8 cellular contexts compared by ENCODE assay signal in the genomic region with DNA sequence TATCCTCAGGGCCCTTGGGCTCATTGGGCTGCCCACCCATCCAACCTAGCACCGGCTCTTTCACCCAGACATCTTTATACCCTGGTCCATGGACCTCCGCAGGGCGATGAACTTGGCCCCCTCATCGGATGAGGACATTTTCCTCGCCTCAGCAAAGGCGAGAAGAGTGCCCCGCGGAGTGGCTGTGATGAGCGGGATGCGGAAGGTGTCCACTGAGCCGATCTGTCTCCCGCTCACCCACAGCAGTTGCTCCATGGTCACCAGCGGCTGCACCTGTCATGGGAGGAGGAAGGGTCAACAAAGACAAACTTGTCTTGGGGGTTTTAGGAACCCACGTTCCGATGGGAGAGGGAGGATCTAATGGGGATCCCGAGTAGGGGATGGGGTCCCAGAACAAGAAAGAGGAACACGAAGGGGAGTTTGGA. TPM values are rescaled to one million over a fixed set of nuclear protein-coding genes. Genes with fewer than 3 reads are reported as not detected.
DNase-seq lines count a peak whose midpoint lies in the region; ATAC-seq and TF ChIP-seq lines count a peak whose summit lies in the region.

No MANE protein-coding gene starts in this region.

- H3K4me1 Mint-ChIP-seq in CD14-positive monocyte (peaks cover 23% of the 10 kb centered on the region), neural crest cell (peaks cover 31% of the 10 kb centered on the region)

- H3K36me3 ChIP-seq in NT2/D1 (ENCODE audit: insufficient read depth, insufficient read length, low read length) (peaks cover 33% of the 10 kb centered on the region), endocrine pancreas (ENCODE audit: control insufficient read depth, insufficient read depth, low read length) (peaks cover 3% of the 10 kb centered on the region)

- DNase-seq in CD14-positive monocyte (ENCODE audit: low spot score) (no peak), NT2/D1 (ENCODE audit: low read depth, low spot score) (no peak), neural crest cell (ENCODE audit: low read depth, low spot score) (no peak), posterior vena cava (ENCODE audit: low spot score) (no peak)
- no peak for DNase-seq in effector CD4-positive, alpha-beta T cell
- no peak for DNase-seq in activated CD8-positive, alpha-beta memory T cell treated with anti-CD3 and anti-CD28 coated beads, Interleukin-2, amount 50 U/mL, for 48 hours

- H3K27me3 ChIP-seq in NT2/D1 (ENCODE audit: insufficient read depth, insufficient read length): no peaks in the 10 kb centered on the region
- H3K27me3 ChIP-seq in endocrine pancreas (ENCODE audit: control insufficient read depth, insufficient read depth, low read length): no peaks in the 10 kb centered on the region

- intact Hi-C loops in CD14-positive monocyte (cut with micrococcal nuclease) (loop anchor here (2.0 to 10.0 kb wide), 3 partner anchors 25 to 317 kb away; a partner anchor contains a TSS), posterior vena cava (cut with DNase I) (loop anchor here in 1 of 2 donors (1.0 kb wide), 1 partner anchor 41 kb away; no protein-coding TSS in a partner anchor)

- H3K27ac Mint-ChIP-seq in CD14-positive monocyte (peak overlapping the region; percentile 93 to 98 (median 96)), neural crest cell (ENCODE audit: unreplicated experiment) (peak overlapping the region; percentile 50)

- peaks cover 4% of the 10 kb centered on the region for H3K4me1 ChIP-seq in NT2/D1 (ENCODE audit: insufficient read depth, insufficient read length)
- H3K4me1 ChIP-seq in endocrine pancreas (ENCODE audit: control insufficient read depth, insufficient read depth, low read length): no peaks in the 10 kb centered on the region

- H3K4me3 Mint-ChIP-seq in CD14-positive monocyte (peak overlapping the region; percentile 94 to 98), neural crest cell (peak overlapping the region; percentile 97)

- H3K27me3 Mint-ChIP-seq in CD14-positive monocyte (ENCODE audit: low read depth in 3 of 3) (peaks cover 0 to 2% (median 2%) of the 10 kb centered on the region in 3 donors), neural crest cell (ENCODE audit: low read depth) (no peaks in the 10 kb centered on the region)

- H3K36me3 Mint-ChIP-seq in CD14-positive monocyte (peaks cover 33 to 46% of the 10 kb centered on the region in 2 donors), neural crest cell (ENCODE audit: low read depth) (peaks cover 10% of the 10 kb centered on the region)

- no peak for ATAC-seq in GM21367 (IDR thresholded peaks at IDR 0.05; ENCODE audit: unreplicated experiment)

- no peaks in the 10 kb centered on the region for H3K9me3 ChIP-seq in NT2/D1 (ENCODE audit: insufficient read depth, low read length)
- H3K9me3 ChIP-seq in endocrine pancreas (ENCODE audit: control insufficient read depth, low read length): no peaks in the 10 kb centered on the region

- H3K9ac ChIP-seq in NT2/D1 (ENCODE audit: insufficient read length, low read depth): peak overlapping the region; percentile 93
- H3K9ac ChIP-seq in endocrine pancreas (ENCODE audit: control insufficient read depth, insufficient read depth, low read length): peak overlapping the region; percentile 90

- H3K9me3 Mint-ChIP-seq in CD14-positive monocyte (peaks cover 0 to 2% (median 0%) of the 10 kb centered on the region in 7 donors), neural crest cell (no peaks in the 10 kb centered on the region)

- TF ChIP-seq CTCF in CD14-positive monocyte (IDR thresholded peaks at IDR 0.05): no peak
- TF ChIP-seq CTCF in neural crest cell (conservative IDR thresholded peaks at IDR 0.05): no peak

- H3K4me3 ChIP-seq in NT2/D1 (ENCODE audit: insufficient read length, low read depth): peak overlapping the region; percentile 84
- H3K4me3 ChIP-seq in endocrine pancreas (ENCODE audit: control insufficient read depth, insufficient read depth, low read length): peak overlapping the region; percentile 84

RNA-seq across cellular contexts. Expression of a gene that starts 0.7 kb away (rescaled TPM):
- 10 to 100 TPM; 81.8 to 89.5 TPM for polyA plus RNA-seq in CD14-positive monocyte
- total RNA-seq in neural crest cell (46.3 and 49.9 TPM in 2 replicates), posterior vena cava (10 to 100 TPM; 22.2 to 29.0 TPM)

RNA-seq across cellular contexts. Expression of a gene that starts 16.9 kb away (rescaled TPM):
- under 1 TPM in 1 of 2 donors, not detected in 1; 0.09 TPM for polyA plus RNA-seq in CD14-positive monocyte
- 0.32 and 0.84 TPM in 2 replicates for total RNA-seq in neural crest cell
- under 1 TPM; 0.33 to 0.65 TPM for total RNA-seq in posterior vena cava

RNA-seq across cellular contexts. Expression of a gene that starts 34.4 kb away (rescaled TPM):
- 1 to 10 TPM; 3.4 to 4.8 TPM for polyA plus RNA-seq in CD14-positive monocyte
- total RNA-seq in neural crest cell (78.5 and 82.5 TPM in 2 replicates), posterior vena cava (100 to 1,000 TPM in 1 of 2 donors, 10 to 100 TPM in 1; 89.8 to 106 TPM)

RNA-seq across cellular contexts. Expression of a gene that starts 35.6 kb away (rescaled TPM):
- 10 to 100 TPM in 1 of 2 donors, 1 to 10 TPM in 1; 9.9 to 16.0 TPM for polyA plus RNA-seq in CD14-positive monocyte
- total RNA-seq in neural crest cell (202 and 205 TPM in 2 replicates), posterior vena cava (10 to 100 TPM; 24.0 to 26.8 TPM)

RNA-seq across cellular contexts. Expression of a gene that starts 40.0 kb away (rescaled TPM):
- polyA plus RNA-seq in CD14-positive monocyte: not detected
- total RNA-seq in neural crest cell (60.8 and 61.1 TPM in 2 replicates), posterior vena cava (1 to 10 TPM; 3.6 to 4.2 TPM)
